ENCODE assay signal across 20 cellular contexts in the genomic region with DNA sequence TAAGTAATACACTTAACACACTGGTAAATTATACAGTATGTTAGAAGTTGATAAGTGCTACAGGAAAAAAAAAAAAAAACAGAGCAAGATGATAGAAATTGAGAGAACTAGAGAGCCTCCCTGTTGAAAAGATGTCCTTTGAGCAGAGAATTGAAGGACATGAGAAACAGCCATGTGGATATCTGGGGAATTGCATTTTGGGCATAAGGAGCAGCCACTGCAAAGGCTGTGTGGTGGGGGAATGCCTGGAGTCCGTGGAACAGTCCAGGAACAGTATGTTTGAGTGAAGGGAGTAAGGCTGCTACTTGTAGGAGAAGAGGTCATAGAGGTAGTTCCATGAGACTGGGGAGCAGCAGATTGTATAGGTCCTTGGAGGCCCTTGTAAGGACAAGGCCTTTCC.
DNase-seq lines count a peak whose midpoint lies in the region; ATAC-seq and TF ChIP-seq lines count a peak whose summit lies in the region.
"Had no signal": no experiment of that assay in that cellular context is flagged by ENCODE, and none has a peak within 500 bp of the region (broad histone marks: within the 10 kb centered on the region; RNA-seq: fewer than 3 reads in every experiment).

No MANE protein-coding gene starts in this region.

- ATAC-seq in Panc1 (no peak), HG02759 (IDR thresholded peaks at IDR 0.05; ENCODE audit: unreplicated experiment) (no peak)
- ATAC-seq: gastrocnemius medialis; natural killer cell treated with Interleukin-12 subunit alpha and Interleukin-12 subunit beta and Interleukin-15 and Interleukin-18, amount 100 ng/mL, for 72 hours had no signal

- H3K27ac Mint-ChIP-seq in MCF 10A (ENCODE audit: low read depth, unreplicated experiment) = peak overlapping the region; percentile 67
- H3K27ac Mint-ChIP-seq: activated CD4-positive, alpha-beta T cell treated with anti-CD3 and anti-CD28 coated beads, Interleukin-2, amount 10 ng/mL, durations not matched to agents 24 days and 14 days; CD4-positive, CD25-positive, alpha-beta regulatory T cell; natural killer cell treated with Interleukin-12 subunit alpha and Interleukin-12 subunit beta and Interleukin-15 and Interleukin-18, amount 100 ng/mL, for 72 hours had no signal

- H3K9me3 ChIP-seq in breast epithelium = no peaks in the 10 kb centered on the region
- no peaks in the 10 kb centered on the region for H3K9me3 ChIP-seq in Panc1 (ENCODE audit: control insufficient read depth, insufficient read depth, low read depth, low read length)
- H3K9me3 ChIP-seq in subcutaneous abdominal adipose tissue (ENCODE audit: control insufficient read depth in 5 of 5, low read length in 5 of 5) = no peaks in the 10 kb centered on the region
- H3K9me3 ChIP-seq: gastrocnemius medialis, testis had no signal

- H3K9ac ChIP-seq in subcutaneous abdominal adipose tissue (ENCODE audit: low read length in 5 of 5) = no peak overlapping the region

- no peaks in the 10 kb centered on the region for H3K9me3 Mint-ChIP-seq in MCF 10A (ENCODE audit: unreplicated experiment)
- H3K9me3 Mint-ChIP-seq: brain; natural killer cell treated with Interleukin-12 subunit alpha and Interleukin-12 subunit beta and Interleukin-15 and Interleukin-18, amount 100 ng/mL, for 72 hours had no signal

- BruUV-seq in MCF 10A (replicated peaks; lab: Mats Ljungman, UMichigan) = no TSS peak
- BruUV-seq in Panc1 (replicated peaks; lab: Mats Ljungman, UMichigan) = no TSS peak

- intact Hi-C loops in MCF 10A (cut with micrococcal nuclease) (loop anchor here (5.0 kb wide), 1 partner anchor 180 kb away; the partner anchor contains the start of genes FTO and RPGRIP1L), breast epithelium (cut with DNase I; ENCODE audit: low total_unique reads) (no loop called here), Panc1 (cut with micrococcal nuclease; ENCODE audit: unreplicated experiment) (no loop called here)

- H3K27ac ChIP-seq in breast epithelium (no peak overlapping the region), Panc1 (ENCODE audit: low read length) (no peak overlapping the region), epithelial cell of prostate (peak overlapping the region; percentile 93), subcutaneous abdominal adipose tissue (ENCODE audit: low read depth, low read length) (peak overlapping the region; percentile 65)
- H3K27ac ChIP-seq: gastrocnemius medialis, testis had no signal

- H3K27me3 ChIP-seq in breast epithelium (no peaks in the 10 kb centered on the region), Panc1 (ENCODE audit: control insufficient read depth, insufficient read depth, low read length) (no peaks in the 10 kb centered on the region), subcutaneous abdominal adipose tissue (ENCODE audit: control insufficient read depth in 5 of 5, insufficient read depth in 4 of 5, low read length in 5 of 5) (no peaks in the 10 kb centered on the region)
- H3K27me3 ChIP-seq: gastrocnemius medialis, testis had no signal

- H3K4me1 ChIP-seq in breast epithelium = no peaks in the 10 kb centered on the region
- no peaks in the 10 kb centered on the region for H3K4me1 ChIP-seq in Panc1 (ENCODE audit: control insufficient read depth, insufficient read depth, low read length)
- peaks cover 2 to 12% (median 5%) of the 10 kb centered on the region in 5 donors for H3K4me1 ChIP-seq in subcutaneous abdominal adipose tissue (ENCODE audit: control insufficient read depth in 5 of 5, insufficient read depth in 5 of 5, low read length in 5 of 5)
- H3K4me1 ChIP-seq: testis had no signal

- CTCF ChIA-PET in MCF 10A (lab: Yijun Ruan, JAX) = interaction anchor here (0.7 kb wide), 1 partner anchor 370 kb away, joined by 3 read pairs; no protein-coding TSS in a partner anchor
- CTCF ChIA-PET in Panc1 (lab: Charles Lee) = no interaction called here

- H3K27me3 Mint-ChIP-seq in MCF 10A (ENCODE audit: insufficient read depth, unreplicated experiment) = no peaks in the 10 kb centered on the region
- H3K27me3 Mint-ChIP-seq: activated CD4-positive, alpha-beta T cell treated with anti-CD3 and anti-CD28 coated beads, Interleukin-2, amount 10 ng/mL, durations not matched to agents 24 days and 14 days; brain; CD4-positive, CD25-positive, alpha-beta regulatory T cell; natural killer cell treated with Interleukin-12 subunit alpha and Interleukin-12 subunit beta and Interleukin-15 and Interleukin-18, amount 100 ng/mL, for 72 hours had no signal

- H3K4me3 Mint-ChIP-seq in MCF 10A (ENCODE audit: unreplicated experiment) = no peak overlapping the region
- H3K4me3 Mint-ChIP-seq: activated CD4-positive, alpha-beta T cell treated with anti-CD3 and anti-CD28 coated beads, Interleukin-2, amount 10 ng/mL, durations not matched to agents 24 days and 14 days; brain; CD4-positive, CD25-positive, alpha-beta regulatory T cell; natural killer cell treated with Interleukin-12 subunit alpha and Interleukin-12 subunit beta and Interleukin-15 and Interleukin-18, amount 100 ng/mL, for 72 hours had no signal

- TF ChIP-seq CTCF in MCF 10A (IDR thresholded peaks at IDR 0.05; ENCODE audit: unreplicated experiment) (no peak), breast epithelium (IDR thresholded peaks at IDR 0.05) (no peak), Panc1 (IDR thresholded peaks at IDR 0.05) (peak; percentile 9; the same call in 1 of the 2 replicates), GM20000 (IDR thresholded peaks at IDR 0.05; ENCODE audit: extremely low read depth, missing control alignments) (no peak)

- POLR2A ChIA-PET in MCF 10A (lab: Yijun Ruan, JAX) = interaction anchor here (1.2 to 1.5 kb wide), 2 partner anchors 13 to 404 kb away, joined by 3 to 5 read pairs; partner anchors contain the start of gene IRX3
- POLR2A ChIA-PET in Panc1 (lab: Charles Lee) = no interaction called here

- DNase-seq in MCF 10A (ENCODE audit: unreplicated experiment) (no peak), breast epithelium (ENCODE audit: low spot score in 2 of 2) (no peak), Panc1 (ENCODE audit: low read depth, low spot score) (no peak), epithelial cell of prostate (ENCODE audit: low read depth, low spot score) (no peak), inferior parietal cortex (ENCODE audit: extremely low spot score) (no peak), GM20000 (ENCODE audit: low spot score) (no peak)
- DNase-seq: activated CD4-positive, alpha-beta T cell treated with anti-CD3 and anti-CD28 coated beads, Interleukin-2, amount 10 ng/mL, durations not matched to agents 24 days and 14 days; activated effector memory CD4-positive, alpha-beta T cell treated with Interleukin-2 at 50 U/mL for 16 hours; CD4-positive, CD25-positive, alpha-beta regulatory T cell; DMS79 treated with DMSO at 0.1 percent for 48 hours; gastrocnemius medialis; H7; NCI-H526; posterior cingulate gyrus; SHP77; testis had no signal

- H3K36me3 ChIP-seq in breast epithelium (no peaks in the 10 kb centered on the region), Panc1 (ENCODE audit: control insufficient read depth, insufficient read depth, low read length) (no peaks in the 10 kb centered on the region), subcutaneous abdominal adipose tissue (ENCODE audit: control insufficient read depth in 5 of 5, insufficient read depth in 5 of 5, low read length in 5 of 5) (peaks cover 3 to 19% (median 12%) of the 10 kb centered on the region in 5 donors)

- peaks cover 5% of the 10 kb centered on the region for H3K4me1 Mint-ChIP-seq in MCF 10A (ENCODE audit: insufficient read depth, unreplicated experiment)
- H3K4me1 Mint-ChIP-seq: brain had no signal

- H3K4me3 ChIP-seq in breast epithelium (no peak overlapping the region), Panc1 (ENCODE audit: low read depth in 2 of 2, low read length in 2 of 2) (no peak overlapping the region), subcutaneous abdominal adipose tissue (ENCODE audit: low read depth in 1 of 5, low read length in 5 of 5) (no peak overlapping the region)
- H3K4me3 ChIP-seq: gastrocnemius medialis, testis had no signal

- TF ChIP-seq POLR2A in breast epithelium (IDR thresholded peaks at IDR 0.05) = no peak

- H3K36me3 Mint-ChIP-seq in MCF 10A (ENCODE audit: insufficient read depth, unreplicated experiment) = peaks cover 17% of the 10 kb centered on the region
- H3K36me3 Mint-ChIP-seq: natural killer cell treated with Interleukin-12 subunit alpha and Interleukin-12 subunit beta and Interleukin-15 and Interleukin-18, amount 100 ng/mL, for 72 hours had no signal

- in situ Hi-C loops in Panc1 (cut with HindIII; ENCODE audit: low pct_unique_long_range_greater_than_20kb, low sequenced_read_pairs) = no loop called here

Comparison
In these comparisons a context has a peak if more than half of its experiments do, and no peak if none do; other contexts are left out.
1. H3K27ac ChIP-seq: peak in epithelial cell of prostate (single experiment) and subcutaneous abdominal adipose tissue (single experiment); none in breast epithelium (0 of 2) and Panc1 (single experiment).